1 cellular context compared by ENCODE assay signal in the genomic region with DNA sequence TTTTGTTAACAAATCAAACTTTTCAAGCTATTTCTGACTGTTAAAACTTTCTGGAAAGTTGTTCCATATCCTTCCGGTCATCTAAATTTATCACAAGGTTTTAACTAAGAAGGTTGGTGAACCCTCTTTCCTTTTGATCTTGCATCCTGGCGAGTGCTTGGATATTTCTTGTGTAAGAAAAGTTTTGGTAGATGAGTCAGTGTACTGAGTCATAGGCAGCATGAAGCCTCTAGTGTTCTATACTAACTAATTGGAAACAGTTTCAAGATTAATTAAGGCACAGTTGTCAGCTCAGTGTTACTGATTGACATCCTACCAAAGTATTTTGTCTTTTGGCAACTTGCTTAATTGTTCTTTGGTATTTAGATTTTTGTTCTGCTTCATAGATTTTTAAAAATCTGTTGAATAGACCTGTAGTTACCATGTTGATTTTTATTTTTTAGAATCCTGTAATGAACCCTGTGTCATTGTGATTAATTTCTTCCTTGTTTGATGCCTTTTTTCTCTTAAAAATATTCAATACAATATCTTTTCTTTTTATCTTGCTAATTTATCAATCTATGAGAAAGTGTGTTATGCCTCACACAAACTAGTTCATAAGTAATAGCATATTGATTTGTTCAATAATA.
A peak's percentile ranks its signal among the peaks of the same experiment; 100 is the strongest.
TF ChIP-seq lines count a peak whose summit lies in the region.

No MANE protein-coding gene starts in this region.

TF ChIP-seq in HCT116, 20 proteins besides CTCF, POLR2A, EP300 and RAD21 (continued from another document):
- peak; percentile 38; the same call in 1 of the 2 replicates for TF ChIP-seq MAX (IDR thresholded peaks at IDR 0.05)
- TF ChIP-seq SIN3A (IDR thresholded peaks at IDR 0.05; ENCODE audit: low read depth), result peak; percentile 52
- peak; percentile 97 for TF ChIP-seq TCF7L2 (IDR thresholded peaks at IDR 0.05; ENCODE audit: borderline replicate concordance, extremely low read depth, insufficient read depth, insufficient read length)
- TF ChIP-seq, protein P1, sequence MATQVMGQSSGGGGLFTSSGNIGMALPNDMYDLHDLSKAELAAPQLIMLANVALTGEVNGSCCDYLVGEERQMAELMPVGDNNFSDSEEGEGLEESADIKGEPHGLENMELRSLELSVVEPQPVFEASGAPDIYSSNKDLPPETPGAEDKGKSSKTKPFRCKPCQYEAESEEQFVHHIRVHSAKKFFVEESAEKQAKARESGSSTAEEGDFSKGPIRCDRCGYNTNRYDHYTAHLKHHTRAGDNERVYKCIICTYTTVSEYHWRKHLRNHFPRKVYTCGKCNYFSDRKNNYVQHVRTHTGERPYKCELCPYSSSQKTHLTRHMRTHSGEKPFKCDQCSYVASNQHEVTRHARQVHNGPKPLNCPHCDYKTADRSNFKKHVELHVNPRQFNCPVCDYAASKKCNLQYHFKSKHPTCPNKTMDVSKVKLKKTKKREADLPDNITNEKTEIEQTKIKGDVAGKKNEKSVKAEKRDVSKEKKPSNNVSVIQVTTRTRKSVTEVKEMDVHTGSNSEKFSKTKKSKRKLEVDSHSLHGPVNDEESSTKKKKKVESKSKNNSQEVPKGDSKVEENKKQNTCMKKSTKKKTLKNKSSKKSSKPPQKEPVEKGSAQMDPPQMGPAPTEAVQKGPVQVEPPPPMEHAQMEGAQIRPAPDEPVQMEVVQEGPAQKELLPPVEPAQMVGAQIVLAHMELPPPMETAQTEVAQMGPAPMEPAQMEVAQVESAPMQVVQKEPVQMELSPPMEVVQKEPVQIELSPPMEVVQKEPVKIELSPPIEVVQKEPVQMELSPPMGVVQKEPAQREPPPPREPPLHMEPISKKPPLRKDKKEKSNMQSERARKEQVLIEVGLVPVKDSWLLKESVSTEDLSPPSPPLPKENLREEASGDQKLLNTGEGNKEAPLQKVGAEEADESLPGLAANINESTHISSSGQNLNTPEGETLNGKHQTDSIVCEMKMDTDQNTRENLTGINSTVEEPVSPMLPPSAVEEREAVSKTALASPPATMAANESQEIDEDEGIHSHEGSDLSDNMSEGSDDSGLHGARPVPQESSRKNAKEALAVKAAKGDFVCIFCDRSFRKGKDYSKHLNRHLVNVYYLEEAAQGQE (IDR thresholded peaks at IDR 0.05; ENCODE audit: low read depth), result no peak
- no peak for TF ChIP-seq EZH2 (IDR thresholded peaks at IDR 0.05)
- TF ChIP-seq, protein P2, sequence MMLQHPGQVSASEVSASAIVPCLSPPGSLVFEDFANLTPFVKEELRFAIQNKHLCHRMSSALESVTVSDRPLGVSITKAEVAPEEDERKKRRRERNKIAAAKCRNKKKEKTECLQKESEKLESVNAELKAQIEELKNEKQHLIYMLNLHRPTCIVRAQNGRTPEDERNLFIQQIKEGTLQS (IDR thresholded peaks at IDR 0.05), result peak; percentile 59
